Comparison of ENCODE assay signal across 8 cellular contexts in the genomic region with DNA sequence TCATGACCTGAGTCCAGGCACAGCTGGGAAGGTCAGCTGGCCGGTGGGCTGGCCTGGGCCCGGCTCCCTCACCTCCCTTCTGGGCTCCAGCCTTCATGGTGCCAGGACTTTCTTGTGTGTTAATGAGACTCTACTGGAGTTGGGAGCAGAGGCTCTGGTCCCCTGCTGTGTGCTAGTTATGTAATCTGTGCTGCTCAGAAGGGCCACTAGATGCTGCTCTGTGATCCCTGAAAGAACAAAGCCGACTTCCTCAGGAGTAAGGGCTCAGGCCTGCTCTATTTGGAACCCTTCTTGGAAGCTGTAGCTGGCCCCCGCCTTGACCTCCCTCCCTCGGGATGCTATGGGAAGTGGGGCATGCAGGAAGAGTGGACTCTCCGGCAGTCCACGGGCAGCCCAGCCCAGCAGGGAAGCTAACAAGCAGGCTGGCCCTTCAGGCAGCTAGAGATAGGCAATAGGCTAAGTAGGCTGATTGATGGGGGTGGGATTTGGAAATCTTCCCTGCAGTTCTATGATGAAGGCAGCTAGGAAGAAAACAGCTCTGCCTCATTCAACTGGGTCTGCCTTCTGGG.
DNase-seq lines count a peak whose midpoint lies in the region; ATAC-seq lines count a peak whose summit lies in the region.

No MANE protein-coding gene starts in this region.

- peaks cover 6 to 13% of the 10 kb centered on the region in 2 donors for H3K4me1 ChIP-seq in duodenal mucosa (ENCODE audit: control insufficient read depth in 1 of 2, insufficient read depth in 2 of 2, low read length in 2 of 2)

- peak overlapping the region; percentile 61 for H3K27ac Mint-ChIP-seq in activated naive CD8-positive, alpha-beta T cell
- no peak overlapping the region for H3K27ac Mint-ChIP-seq in activated naive CD8-positive, alpha-beta T cell treated with anti-CD3 and anti-CD28 coated beads, Interleukin-2, amount 50 U/mL, for 24 hours

- H3K27ac ChIP-seq in duodenal mucosa (ENCODE audit: low read depth, low read length) = peak overlapping the region; percentile 32

- no peak for ATAC-seq in activated naive CD8-positive, alpha-beta T cell treated with anti-CD3 and anti-CD28 coated beads, Interleukin-2, amount 50 U/mL, for 24 hours

- peaks cover 2% of the 10 kb centered on the region for H3K36me3 Mint-ChIP-seq in activated naive CD8-positive, alpha-beta T cell
- peaks cover 36% of the 10 kb centered on the region for H3K36me3 Mint-ChIP-seq in activated naive CD8-positive, alpha-beta T cell treated with anti-CD3 and anti-CD28 coated beads, Interleukin-2, amount 50 U/mL, for 24 hours (ENCODE audit: low read depth)

- H3K27me3 Mint-ChIP-seq in activated naive CD8-positive, alpha-beta T cell = no peaks in the 10 kb centered on the region
- H3K27me3 Mint-ChIP-seq in activated naive CD8-positive, alpha-beta T cell treated with anti-CD3 and anti-CD28 coated beads, Interleukin-2, amount 50 U/mL, for 24 hours = no peaks in the 10 kb centered on the region

- DNase-seq in activated naive CD8-positive, alpha-beta T cell treated with anti-CD3 and anti-CD28 coated beads, Interleukin-2, amount 50 U/mL, for 24 hours = no peak
- DNase-seq in NCI-H1105 treated with DMSO at 0.1 percent for 48 hours (lab: John Stamatoyannopoulos, UW) = peak; percentile 67
- DNase-seq in SKM-1 (lab: John Stamatoyannopoulos, UW; ENCODE audit: unreplicated experiment) = peak; percentile 36
- DNase-seq in left kidney (ENCODE audit: low read depth, low spot score) = peak; percentile 89
- peak; percentile 84 for DNase-seq in stromal cell of bone marrow (ENCODE audit: low read depth)
- DNase-seq in HuH-7.5 (ENCODE audit: low spot score) = no peak

- peaks cover 19 to 36% of the 10 kb centered on the region in 2 donors for H3K36me3 ChIP-seq in duodenal mucosa (ENCODE audit: control insufficient read depth in 1 of 2, insufficient read depth in 2 of 2, low read length in 2 of 2)

- peaks cover 0 to 3% of the 10 kb centered on the region in 2 donors for H3K27me3 ChIP-seq in duodenal mucosa (ENCODE audit: control insufficient read depth in 1 of 2, insufficient read depth in 2 of 2, low read length in 2 of 2)

- H3K9me3 Mint-ChIP-seq in activated naive CD8-positive, alpha-beta T cell (ENCODE audit: low read depth) = no peaks in the 10 kb centered on the region
- H3K9me3 Mint-ChIP-seq in activated naive CD8-positive, alpha-beta T cell treated with anti-CD3 and anti-CD28 coated beads, Interleukin-2, amount 50 U/mL, for 24 hours = no peaks in the 10 kb centered on the region

- H3K4me1 Mint-ChIP-seq in activated naive CD8-positive, alpha-beta T cell (ENCODE audit: low read depth) = peaks cover 22% of the 10 kb centered on the region
- H3K4me1 Mint-ChIP-seq in activated naive CD8-positive, alpha-beta T cell treated with anti-CD3 and anti-CD28 coated beads, Interleukin-2, amount 50 U/mL, for 24 hours = peaks cover 16% of the 10 kb centered on the region

- no peaks in the 10 kb centered on the region for H3K9me3 ChIP-seq in duodenal mucosa (ENCODE audit: control insufficient read depth in 1 of 2, low read length in 2 of 2)

- H3K4me3 ChIP-seq in duodenal mucosa (ENCODE audit: low read depth in 1 of 2, low read length in 2 of 2) = no peak overlapping the region

- H3K9ac ChIP-seq in duodenal mucosa (ENCODE audit: low read depth in 1 of 2, low read length in 2 of 2) = no peak overlapping the region

- no peak overlapping the region for H3K4me3 Mint-ChIP-seq in activated naive CD8-positive, alpha-beta T cell
- H3K4me3 Mint-ChIP-seq in activated naive CD8-positive, alpha-beta T cell treated with anti-CD3 and anti-CD28 coated beads, Interleukin-2, amount 50 U/mL, for 24 hours = no peak overlapping the region

Comparison
In these comparisons a context has a peak if more than half of its experiments do, and no peak if none do; other contexts are left out.
1. DNase-seq: peak in NCI-H1105 treated with DMSO at 0.1 percent for 48 hours (single experiment), SKM-1 (single experiment), left kidney (single experiment) and stromal cell of bone marrow (single experiment); none in activated naive CD8-positive, alpha-beta T cell treated with anti-CD3 and anti-CD28 coated beads, Interleukin-2, amount 50 U/mL, for 24 hours (single experiment) and HuH-7.5 (single experiment).